In genomic region chrX:56802921-56803848, GRCh38 we compare ENCODE assay signal across 8 cellular contexts.
DNase-seq lines count a peak whose midpoint lies in the region; ATAC-seq and TF ChIP-seq lines count a peak whose summit lies in the region.

No MANE protein-coding gene starts in this region.

- POLR2A ChIA-PET in CD8-positive, alpha-beta T cell (lab: Charles Lee), result no interaction called here

- CTCF ChIA-PET in CD8-positive, alpha-beta T cell (lab: Charles Lee), result interaction anchor here (1.0 to 1.3 kb wide), 3 partner anchors 41 to 179 kb away, joined by 3 to 12 read pairs (median 3); no protein-coding TSS in a partner anchor

- H3K27me3 ChIP-seq in CD8-positive, alpha-beta T cell (ENCODE audit: insufficient read depth, low read length), result no peaks in the 10 kb centered on the region
- H3K27me3 ChIP-seq in adrenal gland, result no peaks in the 10 kb centered on the region
- no peaks in the 10 kb centered on the region for H3K27me3 ChIP-seq in heart left ventricle

- peak overlapping the region; percentile 71 for H3K27ac Mint-ChIP-seq in CD8-positive, alpha-beta T cell
- no peak overlapping the region for H3K27ac Mint-ChIP-seq in stimulated activated memory B cell treated with anti-CD40 and anti-IgM and Interleukin-4, amounts not matched to agents 10 μg/mL and 1 μg/mL and 100 μg/mL, for 72 hours

- no peaks in the 10 kb centered on the region for H3K9me3 Mint-ChIP-seq in CD8-positive, alpha-beta T cell
- H3K9me3 Mint-ChIP-seq in stimulated activated memory B cell treated with anti-CD40 and anti-IgM and Interleukin-4, amounts not matched to agents 10 μg/mL and 1 μg/mL and 100 μg/mL, for 72 hours, result no peaks in the 10 kb centered on the region

- intact Hi-C loops in CD8-positive, alpha-beta T cell (cut with DNase I, micrococcal nuclease), result loop anchor here (1.0 to 10.0 kb wide), 5 partner anchors 41 to 792 kb away; partner anchors contain the start of gene ZXDB (in 1 of the 2)
- intact Hi-C loops in adrenal gland (cut with DNase I), result loop anchor here in 1 of 2 donors (10.0 kb wide), 1 partner anchor 182 kb away; no protein-coding TSS in a partner anchor
- intact Hi-C loops in heart left ventricle (cut with DNase I), result loop anchor here in 4 of 10 donors (2.0 to 10.0 kb wide), 4 partner anchors 172 to 652 kb away; no protein-coding TSS in a partner anchor

- TF ChIP-seq CTCF in CD8-positive, alpha-beta T cell (IDR thresholded peaks at IDR 0.05), result peak; percentile 36
- TF ChIP-seq CTCF in adrenal gland (IDR thresholded peaks at IDR 0.05) (peak; percentile 29 to 83 (median 62)), heart left ventricle (IDR thresholded peaks at IDR 0.05) (peak in 11 of 12 donors; percentile 14 to 62 (median 47))

- H3K4me3 ChIP-seq in CD8-positive, alpha-beta T cell (ENCODE audit: low read depth, low read length), result no peak overlapping the region
- H3K4me3 ChIP-seq in adrenal gland, result peak overlapping the region in 2 of 4 donors; percentile 19 to 57
- peak overlapping the region in 9 of 12 donors; percentile 4 to 67 (median 21) for H3K4me3 ChIP-seq in heart left ventricle

- peaks cover 27% of the 10 kb centered on the region for H3K36me3 Mint-ChIP-seq in CD8-positive, alpha-beta T cell
- H3K36me3 Mint-ChIP-seq in stimulated activated memory B cell treated with anti-CD40 and anti-IgM and Interleukin-4, amounts not matched to agents 10 μg/mL and 1 μg/mL and 100 μg/mL, for 72 hours, result peaks cover 25% of the 10 kb centered on the region

- no peak overlapping the region for H3K4me3 Mint-ChIP-seq in CD8-positive, alpha-beta T cell
- no peak overlapping the region for H3K4me3 Mint-ChIP-seq in stimulated activated memory B cell treated with anti-CD40 and anti-IgM and Interleukin-4, amounts not matched to agents 10 μg/mL and 1 μg/mL and 100 μg/mL, for 72 hours

- H3K4me1 Mint-ChIP-seq in CD8-positive, alpha-beta T cell (ENCODE audit: low read depth), result peaks cover 32% of the 10 kb centered on the region
- H3K4me1 Mint-ChIP-seq in stimulated activated memory B cell treated with anti-CD40 and anti-IgM and Interleukin-4, amounts not matched to agents 10 μg/mL and 1 μg/mL and 100 μg/mL, for 72 hours, result peaks cover 41% of the 10 kb centered on the region

- 25 to 56% (median 41%) methylated on average over 11 to 27 of the region's 27 CpGs for WGBS in adrenal gland, 4 donors
- WGBS in heart left ventricle, 4 donors, result 37 to 63% (median 50%) methylated on average over 20 to 27 of the region's 27 CpGs

- TF ChIP-seq POLR2A in adrenal gland (IDR thresholded peaks at IDR 0.05) (no peak), heart left ventricle (IDR thresholded peaks at IDR 0.05) (no peak)

- H3K4me1 ChIP-seq in CD8-positive, alpha-beta T cell (ENCODE audit: insufficient read depth, low read length), result peaks cover 32% of the 10 kb centered on the region
- H3K4me1 ChIP-seq in adrenal gland (replicated peaks in 1 of 2) (peaks cover 6 to 16% of the 10 kb centered on the region in 2 donors), heart left ventricle (peaks cover 0 to 22% (median 1%) of the 10 kb centered on the region in 12 donors)

- H3K27ac ChIP-seq in CD8-positive, alpha-beta T cell (ENCODE audit: low read depth, low read length), result no peak overlapping the region
- H3K27ac ChIP-seq in adrenal gland (peak overlapping the region in 3 of 5 donors; percentile 35 to 77 (median 76)), heart left ventricle (peak overlapping the region in 5 of 12 donors; percentile 66 to 83 (median 70))

- no peak for ATAC-seq in CD8-positive, alpha-beta T cell
- ATAC-seq in HG03097 (IDR thresholded peaks at IDR 0.05; ENCODE audit: low FRiP score, unreplicated experiment) (peak; percentile 52), heart left ventricle (peak; percentile 42 to 88 (median 80)), HG03521 (IDR thresholded peaks at IDR 0.05; ENCODE audit: unreplicated experiment) (no peak)
- no peak for ATAC-seq in stimulated activated memory B cell treated with anti-CD40 and anti-IgM and Interleukin-4, amounts not matched to agents 10 μg/mL and 1 μg/mL and 100 μg/mL, for 72 hours

- no peaks in the 10 kb centered on the region for H3K36me3 ChIP-seq in CD8-positive, alpha-beta T cell (ENCODE audit: insufficient read depth, low read length)
- H3K36me3 ChIP-seq in adrenal gland (replicated peaks in 1 of 2) (no peaks in the 10 kb centered on the region), heart left ventricle (no peaks in the 10 kb centered on the region)

- peak in 6 of 7 experiments; percentile 21 to 87 (median 58) for DNase-seq in CD8-positive, alpha-beta T cell
- DNase-seq in SK-N-DZ (ENCODE audit: low spot score) (peak; percentile 37), adrenal gland (peak; percentile 65 to 92 (median 84)), heart left ventricle (peak; percentile 23 to 82 (median 65)), putamen (ENCODE audit: low spot score) (peak; percentile 81)

- no peaks in the 10 kb centered on the region for H3K27me3 Mint-ChIP-seq in CD8-positive, alpha-beta T cell (ENCODE audit: low read depth)
- H3K27me3 Mint-ChIP-seq in stimulated activated memory B cell treated with anti-CD40 and anti-IgM and Interleukin-4, amounts not matched to agents 10 μg/mL and 1 μg/mL and 100 μg/mL, for 72 hours, result no peaks in the 10 kb centered on the region

- no peaks in the 10 kb centered on the region for H3K9me3 ChIP-seq in CD8-positive, alpha-beta T cell (ENCODE audit: low read length)
- H3K9me3 ChIP-seq in adrenal gland (replicated peaks in 1 of 3), result no peaks in the 10 kb centered on the region
- H3K9me3 ChIP-seq in heart left ventricle, result no peaks in the 10 kb centered on the region

Comparison
In these comparisons a context has a peak if more than half of its experiments do, and no peak if none do; other contexts are left out.
1. ATAC-seq: peak in HG03097 (single experiment) and heart left ventricle (4 of 4); none in CD8-positive, alpha-beta T cell (single experiment), stimulated activated memory B cell treated with anti-CD40 and anti-IgM and Interleukin-4, amounts not matched to agents 10 μg/mL and 1 μg/mL and 100 μg/mL, for 72 hours (single experiment) and HG03521 (single experiment).
2. Peak in every context shown above with its lines, with median percentiles within 50 percentile points of each other: DNase-seq and CTCF ChIP-seq.